24 cellular contexts compared by ENCODE assay signal in the genomic region with DNA sequence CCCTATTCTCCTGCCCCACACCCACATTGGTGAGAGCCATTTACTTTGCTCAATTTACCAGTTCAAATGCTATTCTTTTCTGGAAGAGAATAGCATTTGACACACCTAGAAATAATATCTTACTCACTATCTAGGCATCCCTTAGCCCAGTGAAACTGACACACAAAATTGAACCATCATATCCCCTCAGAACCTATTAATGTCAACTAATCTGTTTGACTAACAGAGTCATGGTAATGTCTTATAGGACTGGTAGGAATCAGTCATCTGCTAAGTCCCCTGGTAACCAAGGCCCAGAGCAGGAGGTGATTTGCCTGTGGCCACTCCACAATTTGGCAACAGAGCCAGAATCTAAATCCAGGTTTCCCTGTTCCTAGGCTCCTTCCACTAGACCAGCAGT.
DNase-seq lines count a peak whose midpoint lies in the region; ATAC-seq lines count a peak whose summit lies in the region.
"Had no signal": no experiment of that assay in that cellular context is flagged by ENCODE, and none has a peak within 500 bp of the region (broad histone marks: within the 10 kb centered on the region; RNA-seq: fewer than 3 reads in every experiment).

No MANE protein-coding gene starts in this region.

- no peak overlapping the region for H3K4ac ChIP-seq in neuronal stem cell (ENCODE audit: low read length)

- H3K18ac ChIP-seq in neuronal stem cell (ENCODE audit: low read length) = no peak overlapping the region

- no peaks in the 10 kb centered on the region for H3K36me3 ChIP-seq in neuronal stem cell (replicated peaks in 1 of 2; ENCODE audit: control insufficient read depth in 2 of 2, insufficient read depth in 2 of 2, low read length in 2 of 2)
- H3K36me3 ChIP-seq: SJSA1 had no signal

- H3K36me3 Mint-ChIP-seq in stimulated activated effector memory CD8-positive, alpha-beta T cell treated with anti-CD3 and anti-CD28 coated beads, Interleukin-12 subunit alpha, Interleukin-12 subunit beta, amount 100 ng/mL, for 72 hours = no peaks in the 10 kb centered on the region
- H3K36me3 Mint-ChIP-seq: CD8-positive, alpha-beta T cell had no signal

- H3K4me1 Mint-ChIP-seq in stimulated activated effector memory CD8-positive, alpha-beta T cell treated with anti-CD3 and anti-CD28 coated beads, Interleukin-12 subunit alpha, Interleukin-12 subunit beta, amount 100 ng/mL, for 72 hours = no peaks in the 10 kb centered on the region
- H3K4me1 Mint-ChIP-seq: B cell had no signal

- peaks cover 0 to 1% of the 10 kb centered on the region in 2 donors for H3K9me3 ChIP-seq in neuronal stem cell (replicated peaks in 1 of 2; ENCODE audit: control insufficient read depth in 2 of 2, insufficient read depth in 1 of 2, low read depth in 1 of 2, low read length in 2 of 2)
- H3K9me3 ChIP-seq: SJSA1 had no signal

- H3K14ac ChIP-seq in neuronal stem cell (ENCODE audit: low read length) = no peak overlapping the region

- ATAC-seq in esophagus mucosa (peak; percentile 39), GM18520 (IDR thresholded peaks at IDR 0.05; ENCODE audit: unreplicated experiment) (no peak)
- ATAC-seq in stimulated activated effector memory CD8-positive, alpha-beta T cell treated with anti-CD3 and anti-CD28 coated beads, Interleukin-12 subunit alpha, Interleukin-12 subunit beta, amount 100 ng/mL, for 72 hours = no peak
- ATAC-seq: CD8-positive, alpha-beta T cell; Right ventricle myocardium inferior had no signal

- no peak overlapping the region for H2AK5ac ChIP-seq in neuronal stem cell (ENCODE audit: low read depth, low read length)

- no peaks in the 10 kb centered on the region for H3K79me1 ChIP-seq in neuronal stem cell (ENCODE audit: low read depth, low read length)

- H3K23ac ChIP-seq in neuronal stem cell (ENCODE audit: low read depth, low read length, poor library complexity) = no peak overlapping the region

- H2BK15ac ChIP-seq in neuronal stem cell (ENCODE audit: low read length) = no peak overlapping the region

- no peak overlapping the region for H4K8ac ChIP-seq in neuronal stem cell (ENCODE audit: low read depth, low read length)

- H3K27me3 ChIP-seq in neuronal stem cell (ENCODE audit: control insufficient read depth in 3 of 3, insufficient read depth in 3 of 3, low read depth in 1 of 3, low read length in 3 of 3) = no peaks in the 10 kb centered on the region
- H3K27me3 ChIP-seq: SJSA1 had no signal

- H3K9me3 Mint-ChIP-seq in stimulated activated effector memory CD8-positive, alpha-beta T cell treated with anti-CD3 and anti-CD28 coated beads, Interleukin-12 subunit alpha, Interleukin-12 subunit beta, amount 100 ng/mL, for 72 hours = no peaks in the 10 kb centered on the region
- H3K9me3 Mint-ChIP-seq: CD8-positive, alpha-beta T cell had no signal

- DNase-seq in DMS 273 (lab: John Stamatoyannopoulos, UW; ENCODE audit: unreplicated experiment) = peak; percentile 12
- DNase-seq in DMS 273 treated with DMSO at 0.1 percent for 48 hours (lab: John Stamatoyannopoulos, UW) = no peak
- DNase-seq in neuronal stem cell (ENCODE audit: low spot score) = no peak
- DNase-seq in stimulated activated CD4-positive, alpha-beta T cell treated with anti-CD3 and anti-CD28 coated beads, Interleukin-12 subunit alpha, Interleukin-12 subunit beta, amount 100 ng/mL, for 4 hours = no peak
- DNase-seq in stimulated activated effector memory CD8-positive, alpha-beta T cell treated with anti-CD3 and anti-CD28 coated beads, Interleukin-12 subunit alpha, Interleukin-12 subunit beta, amount 100 ng/mL, for 72 hours (ENCODE audit: low spot score in 2 of 2) = no peak
- DNase-seq: Caco-2; CD8-positive, alpha-beta T cell; DMS79 treated with DMSO at 0.1 percent for 48 hours; Kasumi-1; MV-4-11; NCI-H1105; NCI-H1436 treated with DMSO at 0.1 percent for 48 hours; NCI-H1930; NCI-H2107; NCI-H524; NCI-H748 treated with DMSO at 0.1 percent for 48 hours; PC-9 had no signal

- no peak overlapping the region for H3K9ac ChIP-seq in neuronal stem cell (ENCODE audit: low read depth, low read length, poor library complexity)

- no peak overlapping the region for H2BK12ac ChIP-seq in neuronal stem cell (ENCODE audit: low read length)

- H3K27ac ChIP-seq in neuronal stem cell (replicated peaks; ENCODE audit: low read length) = no peak overlapping the region
- H3K27ac ChIP-seq: 22Rv1, C4-2B, PC-9, SJSA1 had no signal

- no peak overlapping the region for H3K27ac Mint-ChIP-seq in stimulated activated effector memory CD8-positive, alpha-beta T cell treated with anti-CD3 and anti-CD28 coated beads, Interleukin-12 subunit alpha, Interleukin-12 subunit beta, amount 100 ng/mL, for 72 hours
- H3K27ac Mint-ChIP-seq: B cell; CD8-positive, alpha-beta T cell had no signal

- no peak overlapping the region for H2BK5ac ChIP-seq in neuronal stem cell (ENCODE audit: low read length)

- H3K4me2 ChIP-seq in neuronal stem cell (ENCODE audit: insufficient read depth, low read length, poor library complexity, severe bottlenecking) = no peak overlapping the region
- H3K4me2 ChIP-seq: PC-9 had no signal

- H2AFZ ChIP-seq in neuronal stem cell (ENCODE audit: low read length) = peak overlapping the region; percentile 41
- H2AFZ ChIP-seq: PC-9 had no signal

- no peak overlapping the region for H2BK120ac ChIP-seq in neuronal stem cell (ENCODE audit: low read depth, low read length)

- H3K4me3 ChIP-seq in neuronal stem cell (ENCODE audit: low read length in 2 of 2) = no peak overlapping the region
- H3K4me3 ChIP-seq: PC-9, SJSA1 had no signal

- H3K4me3 Mint-ChIP-seq in stimulated activated effector memory CD8-positive, alpha-beta T cell treated with anti-CD3 and anti-CD28 coated beads, Interleukin-12 subunit alpha, Interleukin-12 subunit beta, amount 100 ng/mL, for 72 hours = no peak overlapping the region
- H3K4me3 Mint-ChIP-seq: B cell had no signal

- H3K4me1 ChIP-seq in neuronal stem cell (ENCODE audit: control insufficient read depth in 2 of 2, insufficient read depth in 1 of 2, low read depth in 1 of 2, low read length in 2 of 2) = peaks cover 0 to 3% of the 10 kb centered on the region in 2 donors
- H3K4me1 ChIP-seq: Caco-2 had no signal

- no peak overlapping the region for H4K91ac ChIP-seq in neuronal stem cell (ENCODE audit: low read depth, low read length, poor library complexity)
